Comparison of ENCODE assay signal across 8 cellular contexts in the genomic region with DNA sequence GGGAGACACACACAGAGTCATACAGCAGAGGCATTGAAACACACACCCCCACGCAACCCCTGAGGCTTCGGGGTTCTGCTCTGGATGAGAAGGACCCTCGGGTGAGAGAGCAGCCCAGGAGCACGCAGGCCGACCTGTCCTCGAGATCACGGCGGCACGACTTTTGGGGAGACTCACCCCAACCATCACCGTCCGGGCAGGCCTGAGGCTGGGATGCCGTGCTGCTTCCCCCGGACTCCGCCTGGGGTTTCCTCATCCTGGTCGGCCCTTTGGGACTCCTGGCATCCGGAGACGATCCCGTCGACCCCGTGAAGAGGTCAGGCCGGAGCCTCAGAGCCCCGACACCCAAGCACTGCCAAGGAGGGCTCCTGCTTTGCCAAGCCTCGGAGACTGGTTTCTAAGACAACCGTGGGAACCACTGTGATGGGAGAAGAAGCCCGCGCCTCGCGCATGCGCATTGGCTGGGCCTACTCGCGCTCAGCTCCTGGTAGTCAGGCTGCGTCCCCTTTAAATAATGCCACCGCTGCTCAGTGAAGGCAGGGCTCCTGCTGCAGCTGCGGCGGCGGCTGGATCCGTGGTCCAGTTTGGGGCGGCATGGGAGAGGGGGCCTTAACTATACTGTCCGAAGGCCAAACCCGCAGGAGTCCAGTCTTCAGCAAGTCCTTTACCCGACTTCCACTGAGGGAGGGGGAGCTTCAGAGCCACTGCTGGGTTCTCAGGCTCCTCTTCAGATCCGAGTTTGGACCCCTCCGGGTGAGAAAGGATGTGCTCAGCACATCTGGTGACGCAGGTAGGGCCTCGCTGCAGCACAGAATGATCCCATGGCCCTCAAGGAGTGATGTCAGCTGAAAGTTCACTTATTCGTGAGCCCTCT.
DNase-seq lines count a peak whose midpoint lies in the region; ATAC-seq and TF ChIP-seq lines count a peak whose summit lies in the region.

No MANE protein-coding gene starts in this region.

- H3K27ac ChIP-seq in Karpas-422 (ENCODE audit: low read length) (no peak overlapping the region), left lung (no peak overlapping the region)

- H3K9me3 Mint-ChIP-seq in activated CD4-positive, alpha-beta T cell treated with anti-CD3 and anti-CD28 coated beads for 36 hours (ENCODE audit: low read depth): no peaks in the 10 kb centered on the region

- H3K27me3 ChIP-seq in Karpas-422 (ENCODE audit: low read length) (no peaks in the 10 kb centered on the region), left lung (peaks cover 0 to 63% of the 10 kb centered on the region in 2 donors)

- no peaks in the 10 kb centered on the region for H3K79me2 ChIP-seq in Karpas-422 (ENCODE audit: low read length)

- H3K4me3 Mint-ChIP-seq in activated CD4-positive, alpha-beta T cell treated with anti-CD3 and anti-CD28 coated beads for 36 hours: peak overlapping the region; percentile 37

- CTCF ChIA-PET in activated CD4-positive, alpha-beta T cell treated with anti-CD3 and anti-CD28 coated beads for 36 hours (lab: Charles Lee): no interaction called here

- peaks cover 20% of the 10 kb centered on the region for H3K4me1 Mint-ChIP-seq in activated CD4-positive, alpha-beta T cell treated with anti-CD3 and anti-CD28 coated beads for 36 hours

- H3K4me1 ChIP-seq in Karpas-422 (ENCODE audit: low read length) (peaks cover 5% of the 10 kb centered on the region), left lung (peaks cover 5 to 15% of the 10 kb centered on the region in 2 donors)

- H3K9me2 ChIP-seq in Karpas-422 (replicated peaks; ENCODE audit: insufficient read depth, low read length): no peaks in the 10 kb centered on the region

- no peak overlapping the region for H3K4me2 ChIP-seq in Karpas-422 (ENCODE audit: low read depth, low read length, poor library complexity, severe bottlenecking)

- H2AFZ ChIP-seq in Karpas-422 (ENCODE audit: low read length): no peak overlapping the region

- no peak overlapping the region for H3K27ac Mint-ChIP-seq in activated CD4-positive, alpha-beta T cell treated with anti-CD3 and anti-CD28 coated beads for 36 hours

- ATAC-seq in GM19023 (IDR thresholded peaks at IDR 0.05; ENCODE audit: unreplicated experiment) (peak; percentile 71), left lung (peak; percentile 92)
- peak; percentile 79 for ATAC-seq in activated CD4-positive, alpha-beta T cell treated with anti-CD3 and anti-CD28 coated beads for 36 hours

- no peaks in the 10 kb centered on the region for H3K9me3 ChIP-seq in Karpas-422 (ENCODE audit: low read length)
- H3K9me3 ChIP-seq in left lung: no peaks in the 10 kb centered on the region

- H3K36me3 Mint-ChIP-seq in activated CD4-positive, alpha-beta T cell treated with anti-CD3 and anti-CD28 coated beads for 36 hours (ENCODE audit: low read depth): no peaks in the 10 kb centered on the region

- H3K4me3 ChIP-seq in Karpas-422 (ENCODE audit: low read length) (no peak overlapping the region), left lung (peak overlapping the region; percentile 27 to 39)

- no peak overlapping the region for H3K9ac ChIP-seq in Karpas-422 (ENCODE audit: low read length)

- H3K36me3 ChIP-seq in Karpas-422 (ENCODE audit: insufficient read depth, low read length) (no peaks in the 10 kb centered on the region), left lung (no peaks in the 10 kb centered on the region)

- peaks cover 46% of the 10 kb centered on the region for H3K27me3 Mint-ChIP-seq in activated CD4-positive, alpha-beta T cell treated with anti-CD3 and anti-CD28 coated beads for 36 hours

- intact Hi-C loops in activated CD4-positive, alpha-beta T cell treated with anti-CD3 and anti-CD28 coated beads for 36 hours (cut with DNase I, micrococcal nuclease): no loop called here
- intact Hi-C loops in left lung (cut with DNase I): no loop called here

- DNase-seq in Karpas-422 (peak; percentile 71), cortex of kidney (lab: John Stamatoyannopoulos, UW) (peak; percentile 13), left lung (peak; percentile 67 to 88), A172 (ENCODE audit: low spot score) (no peak), NCI-H128 (lab: John Stamatoyannopoulos, UW; ENCODE audit: unreplicated experiment) (no peak)
- peak; percentile 84 for DNase-seq in activated CD4-positive, alpha-beta T cell treated with anti-CD3 and anti-CD28 coated beads for 36 hours
- DNase-seq in stimulated activated CD4-positive, alpha-beta T cell treated with anti-CD3 and anti-CD28 coated beads, Interleukin-2, amount 100 ng/mL, for 4 hours (ENCODE audit: low read depth): peak; percentile 59

- no peak for TF ChIP-seq CTCF in left lung (IDR thresholded peaks at IDR 0.05)

- H4K20me1 ChIP-seq in Karpas-422 (ENCODE audit: insufficient read depth, low read depth, low read length): no peaks in the 10 kb centered on the region

- POLR2A ChIA-PET in activated CD4-positive, alpha-beta T cell treated with anti-CD3 and anti-CD28 coated beads for 36 hours (lab: Charles Lee): no interaction called here

Comparison
In these comparisons a context has a peak if more than half of its experiments do, and no peak if none do; other contexts are left out.
1. DNase-seq: peak in Karpas-422 (single experiment), activated CD4-positive, alpha-beta T cell treated with anti-CD3 and anti-CD28 coated beads for 36 hours (single experiment), cortex of kidney (single experiment), left lung (2 of 2) and stimulated activated CD4-positive, alpha-beta T cell treated with anti-CD3 and anti-CD28 coated beads, Interleukin-2, amount 100 ng/mL, for 4 hours (single experiment); none in A172 (single experiment) and NCI-H128 (single experiment).
2. Peak in every context shown above with its lines, with median percentiles within 50 percentile points of each other: ATAC-seq.